Comparison of ENCODE assay signal across 8 cellular contexts in the genomic region with DNA sequence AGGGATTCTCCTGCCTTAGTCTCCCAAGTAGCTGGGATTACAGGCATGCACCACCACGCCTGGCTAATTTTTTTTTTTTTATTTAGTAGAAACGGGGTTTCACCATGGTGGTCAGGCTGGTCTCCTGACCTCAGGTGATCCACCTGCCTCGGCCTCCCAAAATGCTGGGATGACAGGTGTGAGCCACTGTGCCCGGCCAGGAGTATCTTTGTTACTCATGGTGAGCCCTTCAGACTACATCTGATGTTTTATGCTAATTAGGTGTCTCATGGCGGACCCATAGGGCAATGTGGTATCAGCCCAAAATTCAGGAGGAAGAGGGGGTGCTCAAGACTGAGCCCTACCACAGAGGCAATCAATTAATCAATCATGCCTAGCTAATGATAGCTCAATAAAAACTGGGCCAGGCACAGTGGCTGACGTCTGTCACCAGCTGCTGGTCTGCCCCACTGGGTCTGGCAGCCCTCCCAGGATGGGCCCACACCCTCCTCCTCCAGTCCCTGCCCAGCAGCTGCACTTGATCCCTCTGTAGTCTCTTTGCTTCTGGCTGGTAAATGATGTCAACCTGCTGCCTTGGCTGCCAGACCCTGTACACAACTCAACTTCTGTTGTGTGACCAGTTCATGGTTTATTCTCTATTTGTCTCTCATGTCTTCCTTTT. TPM values are rescaled to one million over a fixed set of nuclear protein-coding genes. Genes with fewer than 3 reads are reported as not detected.
DNase-seq lines count a peak whose midpoint lies in the region; ATAC-seq and TF ChIP-seq lines count a peak whose summit lies in the region.
"Not testable (repeated sequence)": the region's sequence is repeated elsewhere in the genome, so short reads cannot be mapped to it uniquely, and the experiment has no call there.

No MANE protein-coding gene starts in this region.

- WGBS in body of pancreas, 2 donors = 72 to 76% methylated on average over 3 to 6 of the region's 6 CpGs

- H3K36me3 Mint-ChIP-seq in osteocyte (ENCODE audit: unreplicated experiment) = peaks cover 11% of the 10 kb centered on the region

- not testable (repeated sequence) for TF ChIP-seq POLR2A in body of pancreas (IDR thresholded peaks at IDR 0.05)

- H3K9me3 ChIP-seq in body of pancreas = not testable (repeated sequence)

- not testable (repeated sequence) for H3K4me1 Mint-ChIP-seq in osteocyte (ENCODE audit: unreplicated experiment)

- DNase-seq in COR-L47 (lab: John Stamatoyannopoulos, UW) (peak; percentile 19), NCI-H1092 treated with DMSO at 0.1 percent for 48 hours (lab: John Stamatoyannopoulos, UW) (peak; percentile 51), NCI-H82 treated with DMSO at 0.1 percent for 48 hours (lab: John Stamatoyannopoulos, UW; ENCODE audit: unreplicated experiment) (peak; percentile 12), body of pancreas (peak in 3 of 4 donors; percentile 13 to 28 (median 17)), Right ventricle myocardium superior (peak; percentile 69), osteocyte (ENCODE audit: extremely low spot score, unreplicated experiment) (peak; percentile 53), substantia nigra (lab: John Stamatoyannopoulos, UW) (peak in 41 of 49 donors; percentile 0 to 76 (median 37))
- not testable (repeated sequence) for DNase-seq in left lobe of liver (ENCODE audit: low spot score)

- not testable (repeated sequence) for H3K4me3 Mint-ChIP-seq in osteocyte (ENCODE audit: unreplicated experiment)

- intact Hi-C loops in body of pancreas (cut with DNase I); Right ventricle myocardium superior (cut with DNase I): not testable (repeated sequence)

- not testable (repeated sequence) for H3K4me1 ChIP-seq in body of pancreas

- not testable (repeated sequence) for H3K27ac ChIP-seq in body of pancreas; substantia nigra (ENCODE audit: low read depth, low read length, poor library complexity, severe bottlenecking)

- H3K4me3 ChIP-seq in body of pancreas = not testable (repeated sequence)

- ATAC-seq in body of pancreas (peak; percentile 71), Right ventricle myocardium superior (ENCODE audit: poor library complexity) (peak; percentile 95), left lobe of liver (peak; percentile 32)

- not testable (repeated sequence) for H3K36me3 ChIP-seq in body of pancreas (replicated peaks in 1 of 2; ENCODE audit: insufficient read depth in 1 of 2, low read depth in 2 of 2)

- not testable (repeated sequence) for H3K27ac Mint-ChIP-seq in osteocyte (ENCODE audit: unreplicated experiment)

- H3K27me3 ChIP-seq in body of pancreas = not testable (repeated sequence)

- not testable (repeated sequence) for TF ChIP-seq CTCF in body of pancreas (IDR thresholded peaks at IDR 0.05); osteocyte (IDR thresholded peaks at IDR 0.05)

- H3K27me3 Mint-ChIP-seq in osteocyte (ENCODE audit: unreplicated experiment) = not testable (repeated sequence)

- H3K9me3 Mint-ChIP-seq in osteocyte (ENCODE audit: unreplicated experiment) = not testable (repeated sequence)

RNA-seq across cellular contexts. Expression of gene TYW1B, which starts 37.8 kb away (rescaled TPM):
- total RNA-seq in body of pancreas = 1 to 10 TPM; 5.7 to 7.9 TPM
- 3.1 TPM for total RNA-seq in Right ventricle myocardium superior
- total RNA-seq in left lobe of liver = 1.5 TPM
- 1.6 and 2.3 TPM in 2 replicates for total RNA-seq in osteocyte

Comparison
In these comparisons a context has a peak if more than half of its experiments do, and no peak if none do; other contexts are left out.
1. ATAC-seq: peak in every context shown above with its lines; median percentile 95 in Right ventricle myocardium superior; 71 in body of pancreas; 32 in left lobe of liver.